ENCODE assay signal across 8 cellular contexts in genomic region chr10:62095341-62096071, GRCh38.
A peak's percentile ranks its signal among the peaks of the same experiment; 100 is the strongest.
DNase-seq lines count a peak whose midpoint lies in the region; ATAC-seq and TF ChIP-seq lines count a peak whose summit lies in the region.

No MANE protein-coding gene starts in this region.

- peaks cover 45% of the 10 kb centered on the region for H3K4me1 Mint-ChIP-seq in neural crest cell

- no peaks in the 10 kb centered on the region for H3K27me3 Mint-ChIP-seq in neural crest cell (ENCODE audit: low read depth)

- peak overlapping the region; percentile 75 for H3K27ac Mint-ChIP-seq in neural crest cell (ENCODE audit: unreplicated experiment)

- POLR2A ChIA-PET in GM10248 (lab: Yijun Ruan, JAX) = no interaction called here

- ATAC-seq in GM21528 (IDR thresholded peaks at IDR 0.05; ENCODE audit: low FRiP score, unreplicated experiment) = no peak

- no peaks in the 10 kb centered on the region for H3K27me3 ChIP-seq in esophagus muscularis mucosa

- peak; percentile 95 for DNase-seq in AG10803 (ENCODE audit: low read depth)
- DNase-seq in NCI-H69 (lab: John Stamatoyannopoulos, UW) = peak; percentile 13
- DNase-seq in esophagus muscularis mucosa (ENCODE audit: extremely low spot score) = no peak
- DNase-seq in neural crest cell (ENCODE audit: low read depth, low spot score) = no peak
- DNase-seq in NCI-H1105 treated with DMSO at 0.1 percent for 48 hours (lab: John Stamatoyannopoulos, UW) = no peak
- no peak for DNase-seq in NCI-H187 (lab: John Stamatoyannopoulos, UW)
- DNase-seq in GM10248 (ENCODE audit: extremely low spot score) = no peak

- no peak for TF ChIP-seq EP300 in esophagus muscularis mucosa (IDR thresholded peaks at IDR 0.05)

- H3K9me3 Mint-ChIP-seq in neural crest cell = no peaks in the 10 kb centered on the region

- intact Hi-C loops in esophagus muscularis mucosa (cut with DNase I) = no loop called here

- 42% methylated on average over 10 of the region's 10 CpGs for WGBS in esophagus muscularis mucosa

- H3K9me3 ChIP-seq in esophagus muscularis mucosa = no peaks in the 10 kb centered on the region

- peak overlapping the region; percentile 44 to 60 (median 53) for H3K27ac ChIP-seq in esophagus muscularis mucosa (replicated peaks in 1 of 4)

- no peak for TF ChIP-seq CTCF in AG10803 (conservative IDR thresholded peaks at IDR 0.05; ENCODE audit: low read length)
- TF ChIP-seq CTCF in esophagus muscularis mucosa (IDR thresholded peaks at IDR 0.05) = no peak
- no peak for TF ChIP-seq CTCF in neural crest cell (conservative IDR thresholded peaks at IDR 0.05)
- TF ChIP-seq CTCF in GM10248 (IDR thresholded peaks at IDR 0.05; ENCODE audit: control extremely low read depth, extremely low read depth, low read depth, missing control alignments) = no peak

- TF ChIP-seq POLR2A in esophagus muscularis mucosa (IDR thresholded peaks at IDR 0.05; ENCODE audit: low read depth) = no peak

- no peak overlapping the region for H3K4me3 ChIP-seq in AG10803 (ENCODE audit: low read length)
- peak overlapping the region in 1 of 4 donors; percentile 1 for H3K4me3 ChIP-seq in esophagus muscularis mucosa

- peaks cover 36 to 52% (median 45%) of the 10 kb centered on the region in 4 donors for H3K4me1 ChIP-seq in esophagus muscularis mucosa

- CTCF ChIA-PET in GM10248 (lab: Yijun Ruan, JAX) = interaction anchor here (1.3 kb wide), 1 partner anchor 17 kb away, joined by 3 read pairs; no protein-coding TSS in a partner anchor

- peak overlapping the region; percentile 45 for H3K4me3 Mint-ChIP-seq in neural crest cell

- peaks cover 19 to 34% (median 28%) of the 10 kb centered on the region in 4 donors for H3K36me3 ChIP-seq in esophagus muscularis mucosa

- peaks cover 20% of the 10 kb centered on the region for H3K36me3 Mint-ChIP-seq in neural crest cell (ENCODE audit: low read depth)

Comparison
In these comparisons a context has a peak if more than half of its experiments do, and no peak if none do; other contexts are left out.
1. DNase-seq: peak in AG10803 (single experiment) and NCI-H69 (single experiment); none in esophagus muscularis mucosa (single experiment), neural crest cell (single experiment), NCI-H1105 treated with DMSO at 0.1 percent for 48 hours (single experiment), NCI-H187 (0 of 2) and GM10248 (single experiment).